15 cellular contexts compared by ENCODE assay signal in genomic region chr3:118792191-118792590, GRCh38.
DNase-seq lines count a peak whose midpoint lies in the region; ATAC-seq and TF ChIP-seq lines count a peak whose summit lies in the region.
"Had no signal": no experiment of that assay in that cellular context is flagged by ENCODE, and none has a peak within 500 bp of the region (broad histone marks: within the 10 kb centered on the region; RNA-seq: fewer than 3 reads in every experiment).

No MANE protein-coding gene starts in this region.

- peak; percentile 42 for ATAC-seq in GM18868 (IDR thresholded peaks at IDR 0.05; ENCODE audit: unreplicated experiment)
- ATAC-seq in HG03442 (IDR thresholded peaks at IDR 0.05; ENCODE audit: unreplicated experiment) = peak; percentile 30
- no peak for ATAC-seq in GM18498 (IDR thresholded peaks at IDR 0.05; ENCODE audit: unreplicated experiment)
- ATAC-seq: A549, HepG2 had no signal

- no peak for TF ChIP-seq CTCF in neural cell (IDR thresholded peaks at IDR 0.05; ENCODE audit: poor library complexity, severe bottlenecking)

- no peaks in the 10 kb centered on the region for H3F3A ChIP-seq in neural cell (ENCODE audit: insufficient read depth, low read length, poor library complexity, severe bottlenecking)

- no peaks in the 10 kb centered on the region for H3K9me2 ChIP-seq in neural cell (ENCODE audit: insufficient read depth, low read length)

- TF ChIP-seq RAD21 in neural cell (conservative IDR thresholded peaks at IDR 0.05) = no peak

- H4K20me1 ChIP-seq in neural cell (ENCODE audit: insufficient read depth) = no peaks in the 10 kb centered on the region

- TF ChIP-seq EP300 in neural cell (conservative IDR thresholded peaks at IDR 0.05; ENCODE audit: poor library complexity, severe bottlenecking) = peak; percentile 29

- H3K79me2 ChIP-seq in neural cell (replicated peaks; ENCODE audit: insufficient read depth, low read length) = no peaks in the 10 kb centered on the region

- H3K27me3 ChIP-seq in neural cell (ENCODE audit: insufficient read depth, low read depth, low read length) = no peaks in the 10 kb centered on the region

- no peak overlapping the region for H3K9ac ChIP-seq in neural cell (ENCODE audit: low read length)
- H3K9ac ChIP-seq: GM23248 had no signal

- H3K36me3 ChIP-seq in neural cell (ENCODE audit: insufficient read depth, low read length) = no peaks in the 10 kb centered on the region
- H3K36me3 ChIP-seq: BE2C, HAP-1 had no signal

- H3K4me2 ChIP-seq in neural cell (ENCODE audit: low read length) = no peak overlapping the region
- H3K4me2 ChIP-seq: A549 had no signal

- no peaks in the 10 kb centered on the region for H3K9me3 ChIP-seq in neural cell (ENCODE audit: low read length)
- H3K9me3 ChIP-seq: A549, BE2C, Caco-2, HAP-1 had no signal

- no peak for DNase-seq in NCI-H1105 (lab: John Stamatoyannopoulos, UW)
- no peak for DNase-seq in Kasumi-1 (lab: John Stamatoyannopoulos, UW)
- DNase-seq: BE2C; Caco-2; CD8-positive, alpha-beta memory T cell; DND-41; GF-D8; GM23248 had no signal

- peak overlapping the region; percentile 9 for H3K27ac ChIP-seq in neural cell (ENCODE audit: low read length)
- H3K27ac ChIP-seq: A549, GM23248 had no signal

- H3K4me3 ChIP-seq in neural cell (ENCODE audit: low read length) = no peak overlapping the region
- H3K4me3 ChIP-seq: A549, GM23248, HAP-1 had no signal

- no peak overlapping the region for H2AFZ ChIP-seq in neural cell (ENCODE audit: low read depth, low read length)
- H2AFZ ChIP-seq: GM23248 had no signal

TF ChIP-seq in neural cell, 6 proteins besides CTCF, POLR2A, EP300 and RAD21:
- TF ChIP-seq TAF1 (IDR thresholded peaks at IDR 0.05; ENCODE audit: low read depth) (no peak), REST (IDR thresholded peaks at IDR 0.05; ENCODE audit: borderline replicate concordance) (no peak), MXI1 (conservative IDR thresholded peaks at IDR 0.05; ENCODE audit: poor library complexity, severe bottlenecking) (no peak), SMC3 (conservative IDR thresholded peaks at IDR 0.05; ENCODE audit: poor library complexity) (no peak), EZH2 (IDR thresholded peaks at IDR 0.05; ENCODE audit: borderline replicate concordance, insufficient read depth, low read length, poor library complexity, severe bottlenecking) (no peak), POLR2AphosphoS5 (IDR thresholded peaks at IDR 0.05) (peak; percentile 36)
